Comparison of ENCODE assay signal across 15 cellular contexts in genomic region chrX:110418857-110419249, GRCh38.
DNase-seq lines count a peak whose midpoint lies in the region; ATAC-seq, FAIRE-seq and TF ChIP-seq lines count a peak whose summit lies in the region.
"Had no signal": no experiment of that assay in that cellular context is flagged by ENCODE, and none has a peak within 500 bp of the region (broad histone marks: within the 10 kb centered on the region; RNA-seq: fewer than 3 reads in every experiment).

No MANE protein-coding gene starts in this region.

- no peaks in the 10 kb centered on the region for H3K9me3 ChIP-seq in mucosa of descending colon
- no peaks in the 10 kb centered on the region for H3K9me3 ChIP-seq in kidney (ENCODE audit: control insufficient read depth in 1 of 2, low read length in 2 of 2)
- H3K9me3 ChIP-seq: pancreas had no signal

- intact Hi-C loops in mucosa of descending colon (cut with DNase I, micrococcal nuclease) = no loop called here
- intact Hi-C loops in sciatic nerve (cut with DNase I) = no loop called here
- intact Hi-C loops in kidney (cut with DNase I) = no loop called here

- H3K4me1 ChIP-seq in mucosa of descending colon (ENCODE audit: low read depth) = no peaks in the 10 kb centered on the region
- no peaks in the 10 kb centered on the region for H3K4me1 ChIP-seq in kidney (ENCODE audit: control insufficient read depth in 1 of 2, insufficient read depth in 1 of 2, low read depth in 1 of 2, low read length in 2 of 2)

- TF ChIP-seq CTCF in bronchial epithelial cell (IDR thresholded peaks at IDR 0.05; ENCODE audit: insufficient read depth, low read length, severe bottlenecking) = no peak
- TF ChIP-seq CTCF in mucosa of descending colon (IDR thresholded peaks at IDR 0.05) = no peak
- TF ChIP-seq CTCF in kidney (IDR thresholded peaks at IDR 0.05; ENCODE audit: borderline replicate concordance, extremely low read depth, insufficient read depth) = no peak

- H3K4me3 ChIP-seq in bronchial epithelial cell (ENCODE audit: low read depth, low read length) (no peak overlapping the region), mucosa of descending colon (no peak overlapping the region), kidney (ENCODE audit: low read length in 2 of 2) (no peak overlapping the region)
- H3K4me3 ChIP-seq: pancreas had no signal

- no peaks in the 10 kb centered on the region for H3K36me3 ChIP-seq in bronchial epithelial cell (ENCODE audit: control insufficient read depth, insufficient read depth, low read length)
- H3K36me3 ChIP-seq in mucosa of descending colon (ENCODE audit: low read depth) = no peaks in the 10 kb centered on the region
- no peaks in the 10 kb centered on the region for H3K36me3 ChIP-seq in kidney (ENCODE audit: control insufficient read depth in 1 of 2, insufficient read depth in 2 of 2, low read length in 2 of 2)
- H3K36me3 ChIP-seq: pancreas had no signal

- no peak for FAIRE-seq in bronchial epithelial cell (lab: Jason Lieb, UNC)
- FAIRE-seq in kidney (lab: Jason Lieb, UNC) = no peak
- FAIRE-seq: GM18507, pancreas had no signal

- H3K27ac ChIP-seq in kidney (ENCODE audit: low read depth in 2 of 2, low read length in 2 of 2) = no peak overlapping the region
- H3K27ac ChIP-seq: pancreas had no signal

- no peaks in the 10 kb centered on the region for H3K27me3 ChIP-seq in bronchial epithelial cell (ENCODE audit: control insufficient read depth, insufficient read depth, low read length)
- H3K27me3 ChIP-seq: pancreas had no signal

- ATAC-seq in mucosa of descending colon = peak; percentile 63
- ATAC-seq in sciatic nerve = no peak
- no peak for ATAC-seq in GM21360 (IDR thresholded peaks at IDR 0.05; ENCODE audit: unreplicated experiment)

- H3K9ac ChIP-seq in kidney (ENCODE audit: low read length in 2 of 2) = no peak overlapping the region

- peak; percentile 5 for DNase-seq in DMS79 (lab: John Stamatoyannopoulos, UW)
- peak; percentile 60 for DNase-seq in NCI-H2227 (lab: John Stamatoyannopoulos, UW; ENCODE audit: unreplicated experiment)
- DNase-seq in bronchial epithelial cell (ENCODE audit: low read depth) = peak; percentile 53
- peak in 1 of 3 donors; percentile 12 for DNase-seq in mucosa of descending colon
- no peak for DNase-seq in sciatic nerve (ENCODE audit: low spot score)
- no peak for DNase-seq in NCI-H1436 treated with DMSO at 0.1 percent for 48 hours (lab: John Stamatoyannopoulos, UW)
- no peak for DNase-seq in kidney
- DNase-seq: activated CD4-positive, alpha-beta T cell treated with anti-CD3 and anti-CD28 coated beads for 1 hour; activated naive CD4-positive, alpha-beta T cell treated with anti-CD3 and anti-CD28 coated beads for 36 hours; CD8-positive, alpha-beta memory T cell; effector CD8-positive, alpha-beta T cell; immature natural killer cell had no signal

Comparison
In these comparisons a context has a peak if more than half of its experiments do, and no peak if none do; other contexts are left out.
1. DNase-seq: peak in DMS79 (single experiment), NCI-H2227 (single experiment) and bronchial epithelial cell (single experiment); none in sciatic nerve (single experiment), NCI-H1436 treated with DMSO at 0.1 percent for 48 hours (single experiment) and kidney (single experiment).